Comparison of ENCODE assay signal across 20 cellular contexts in the genomic region with DNA sequence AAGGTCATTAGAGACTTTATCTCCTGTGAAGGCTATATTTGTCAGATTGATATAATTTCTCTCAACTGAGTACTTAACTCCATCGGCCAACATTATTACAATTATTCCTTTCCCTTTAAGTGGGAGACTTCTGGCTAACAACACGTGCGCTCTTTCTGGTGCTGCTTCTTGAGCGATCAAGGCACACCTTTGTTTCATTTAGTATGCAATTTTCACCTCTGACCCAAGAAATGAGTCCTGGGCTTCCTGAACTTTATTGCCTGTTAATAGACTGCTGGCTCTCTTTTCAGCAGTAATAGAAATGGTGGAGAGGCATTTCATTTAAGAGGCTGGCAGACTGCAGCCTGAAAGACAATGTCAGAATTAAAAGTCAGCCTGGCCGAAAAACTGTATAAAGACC.
"Had no signal": no experiment of that assay in that cellular context is flagged by ENCODE, and none has a peak within 500 bp of the region (broad histone marks: within the 10 kb centered on the region; RNA-seq: fewer than 3 reads in every experiment).

No MANE protein-coding gene starts in this region.

- H3K27ac Mint-ChIP-seq: naive thymus-derived CD4-positive, alpha-beta T cell had no signal

- H3K36me3 ChIP-seq: esophagus squamous epithelium, gastroesophageal sphincter, ovary, suprapubic skin, thyroid gland, upper lobe of left lung, uterus had no signal

- ATAC-seq: gastroesophageal sphincter; left cardiac atrium; naive thymus-derived CD4-positive, alpha-beta T cell; right cardiac atrium had no signal

- DNase-seq: cortex of kidney; effector memory CD4-positive, alpha-beta T cell; esophagus squamous epithelium; glutamatergic neuron; kidney; left cardiac atrium; mesendoderm; naive thymus-derived CD4-positive, alpha-beta T cell; nucleus accumbens; ovary; right cardiac atrium; stimulated activated CD4-positive, alpha-beta T cell treated with anti-CD3 and anti-CD28 coated beads, Interleukin-2, amount 100 ng/mL, for 48 hours; stimulated activated naive CD4-positive, alpha-beta T cell treated with Interleukin-2 at 50 U/mL for 16 hours; thyroid gland; upper lobe of left lung; uterus had no signal

- H3K27me3 ChIP-seq: esophagus squamous epithelium, gastroesophageal sphincter, ovary, suprapubic skin, thyroid gland, upper lobe of left lung, uterus had no signal

- H3K4me3 Mint-ChIP-seq: naive thymus-derived CD4-positive, alpha-beta T cell had no signal

- H3K36me3 Mint-ChIP-seq: naive thymus-derived CD4-positive, alpha-beta T cell had no signal

- H3K4me1 Mint-ChIP-seq: naive thymus-derived CD4-positive, alpha-beta T cell had no signal

- H3K4me1 ChIP-seq: gastroesophageal sphincter, suprapubic skin, thyroid gland, upper lobe of left lung, uterus had no signal

- H3K9me3 ChIP-seq: esophagus squamous epithelium, gastroesophageal sphincter, ovary, suprapubic skin, thyroid gland, upper lobe of left lung, uterus had no signal

- H3K27ac ChIP-seq: epithelial cell of prostate, esophagus squamous epithelium, gastroesophageal sphincter, ovary, suprapubic skin, thyroid gland, upper lobe of left lung, uterus had no signal

- H3K4me3 ChIP-seq: esophagus squamous epithelium, gastroesophageal sphincter, ovary, smooth muscle cell, suprapubic skin, thyroid gland, upper lobe of left lung, uterus had no signal
